ENCODE assay signal across 2 cellular contexts in the genomic region with DNA sequence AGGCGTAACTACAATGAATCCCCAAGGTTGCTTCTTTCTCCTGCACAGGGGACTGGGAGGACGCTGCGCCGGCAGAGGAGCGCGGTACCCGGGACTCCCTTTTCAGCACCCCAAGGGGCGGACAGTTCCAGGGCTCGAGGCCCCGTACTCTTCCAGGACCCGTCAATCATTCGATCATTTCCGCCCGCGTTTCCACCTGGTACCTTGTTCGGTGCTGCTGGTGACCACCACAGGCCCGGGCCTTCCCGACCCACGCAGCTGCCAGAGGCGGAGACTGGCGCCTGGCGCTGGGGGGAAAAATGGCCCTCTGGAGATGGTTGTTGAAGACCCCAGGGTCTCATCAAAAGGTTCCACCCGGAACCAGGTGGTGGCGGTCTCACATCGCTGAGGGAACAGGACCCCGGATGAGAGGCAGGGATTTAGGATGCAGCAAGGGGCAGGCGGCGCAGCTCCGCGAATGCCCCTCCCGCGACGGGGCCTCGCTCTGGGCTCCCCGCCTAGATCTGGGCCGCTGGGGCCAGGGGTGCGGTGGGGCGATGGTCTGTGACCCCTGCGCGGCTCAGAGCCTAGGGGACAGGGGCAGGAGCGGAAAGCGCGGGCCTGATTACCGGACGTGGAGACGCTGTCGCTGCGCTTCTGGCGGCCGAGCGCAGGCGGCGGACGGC.
TF ChIP-seq lines count a peak whose summit lies in the region.

No MANE protein-coding gene starts in this region.

TF ChIP-seq in GM23338, 12 proteins besides CTCF, POLR2A, EP300 and RAD21 (continued from another document):
- TF ChIP-seq, protein P1, sequence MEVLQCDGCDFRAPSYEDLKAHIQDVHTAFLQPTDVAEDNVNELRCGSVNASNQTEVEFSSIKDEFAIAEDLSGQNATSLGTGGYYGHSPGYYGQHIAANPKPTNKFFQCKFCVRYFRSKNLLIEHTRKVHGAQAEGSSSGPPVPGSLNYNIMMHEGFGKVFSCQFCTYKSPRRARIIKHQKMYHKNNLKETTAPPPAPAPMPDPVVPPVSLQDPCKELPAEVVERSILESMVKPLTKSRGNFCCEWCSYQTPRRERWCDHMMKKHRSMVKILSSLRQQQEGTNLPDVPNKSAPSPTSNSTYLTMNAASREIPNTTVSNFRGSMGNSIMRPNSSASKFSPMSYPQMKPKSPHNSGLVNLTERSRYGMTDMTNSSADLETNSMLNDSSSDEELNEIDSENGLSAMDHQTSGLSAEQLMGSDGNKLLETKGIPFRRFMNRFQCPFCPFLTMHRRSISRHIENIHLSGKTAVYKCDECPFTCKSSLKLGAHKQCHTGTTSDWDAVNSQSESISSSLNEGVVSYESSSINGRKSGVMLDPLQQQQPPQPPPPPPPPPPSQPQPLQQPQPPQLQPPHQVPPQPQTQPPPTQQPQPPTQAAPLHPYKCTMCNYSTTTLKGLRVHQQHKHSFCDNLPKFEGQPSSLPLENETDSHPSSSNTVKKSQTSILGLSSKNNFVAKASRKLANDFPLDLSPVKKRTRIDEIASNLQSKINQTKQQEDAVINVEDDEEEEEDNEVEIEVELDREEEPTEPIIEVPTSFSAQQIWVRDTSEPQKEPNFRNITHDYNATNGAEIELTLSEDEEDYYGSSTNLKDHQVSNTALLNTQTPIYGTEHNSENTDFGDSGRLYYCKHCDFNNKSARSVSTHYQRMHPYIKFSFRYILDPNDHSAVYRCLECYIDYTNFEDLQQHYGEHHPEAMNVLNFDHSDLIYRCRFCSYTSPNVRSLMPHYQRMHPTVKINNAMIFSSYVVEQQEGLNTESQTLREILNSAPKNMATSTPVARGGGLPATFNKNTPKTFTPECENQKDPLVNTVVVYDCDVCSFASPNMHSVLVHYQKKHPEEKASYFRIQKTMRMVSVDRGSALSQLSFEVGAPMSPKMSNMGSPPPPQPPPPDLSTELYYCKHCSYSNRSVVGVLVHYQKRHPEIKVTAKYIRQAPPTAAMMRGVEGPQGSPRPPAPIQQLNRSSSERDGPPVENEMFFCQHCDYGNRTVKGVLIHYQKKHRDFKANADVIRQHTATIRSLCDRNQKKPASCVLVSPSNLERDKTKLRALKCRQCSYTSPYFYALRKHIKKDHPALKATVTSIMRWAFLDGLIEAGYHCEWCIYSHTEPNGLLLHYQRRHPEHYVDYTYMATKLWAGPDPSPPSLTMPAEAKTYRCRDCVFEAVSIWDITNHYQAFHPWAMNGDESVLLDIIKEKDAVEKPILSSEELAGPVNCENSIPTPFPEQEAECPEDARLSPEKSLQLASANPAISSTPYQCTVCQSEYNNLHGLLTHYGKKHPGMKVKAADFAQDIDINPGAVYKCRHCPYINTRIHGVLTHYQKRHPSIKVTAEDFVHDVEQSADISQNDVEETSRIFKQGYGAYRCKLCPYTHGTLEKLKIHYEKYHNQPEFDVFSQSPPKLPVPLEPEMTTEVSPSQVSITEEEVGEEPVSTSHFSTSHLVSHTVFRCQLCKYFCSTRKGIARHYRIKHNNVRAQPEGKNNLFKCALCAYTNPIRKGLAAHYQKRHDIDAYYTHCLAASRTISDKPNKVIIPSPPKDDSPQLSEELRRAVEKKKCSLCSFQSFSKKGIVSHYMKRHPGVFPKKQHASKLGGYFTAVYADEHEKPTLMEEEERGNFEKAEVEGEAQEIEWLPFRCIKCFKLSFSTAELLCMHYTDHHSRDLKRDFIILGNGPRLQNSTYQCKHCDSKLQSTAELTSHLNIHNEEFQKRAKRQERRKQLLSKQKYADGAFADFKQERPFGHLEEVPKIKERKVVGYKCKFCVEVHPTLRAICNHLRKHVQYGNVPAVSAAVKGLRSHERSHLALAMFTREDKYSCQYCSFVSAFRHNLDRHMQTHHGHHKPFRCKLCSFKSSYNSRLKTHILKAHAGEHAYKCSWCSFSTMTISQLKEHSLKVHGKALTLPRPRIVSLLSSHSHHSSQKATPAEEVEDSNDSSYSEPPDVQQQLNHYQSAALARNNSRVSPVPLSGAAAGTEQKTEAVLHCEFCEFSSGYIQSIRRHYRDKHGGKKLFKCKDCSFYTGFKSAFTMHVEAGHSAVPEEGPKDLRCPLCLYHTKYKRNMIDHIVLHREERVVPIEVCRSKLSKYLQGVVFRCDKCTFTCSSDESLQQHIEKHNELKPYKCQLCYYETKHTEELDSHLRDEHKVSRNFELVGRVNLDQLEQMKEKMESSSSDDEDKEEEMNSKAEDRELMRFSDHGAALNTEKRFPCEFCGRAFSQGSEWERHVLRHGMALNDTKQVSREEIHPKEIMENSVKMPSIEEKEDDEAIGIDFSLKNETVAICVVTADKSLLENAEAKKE (CRISPR knock-in tag; IDR thresholded peaks at IDR 0.05): no peak
- TF ChIP-seq, protein P2, sequence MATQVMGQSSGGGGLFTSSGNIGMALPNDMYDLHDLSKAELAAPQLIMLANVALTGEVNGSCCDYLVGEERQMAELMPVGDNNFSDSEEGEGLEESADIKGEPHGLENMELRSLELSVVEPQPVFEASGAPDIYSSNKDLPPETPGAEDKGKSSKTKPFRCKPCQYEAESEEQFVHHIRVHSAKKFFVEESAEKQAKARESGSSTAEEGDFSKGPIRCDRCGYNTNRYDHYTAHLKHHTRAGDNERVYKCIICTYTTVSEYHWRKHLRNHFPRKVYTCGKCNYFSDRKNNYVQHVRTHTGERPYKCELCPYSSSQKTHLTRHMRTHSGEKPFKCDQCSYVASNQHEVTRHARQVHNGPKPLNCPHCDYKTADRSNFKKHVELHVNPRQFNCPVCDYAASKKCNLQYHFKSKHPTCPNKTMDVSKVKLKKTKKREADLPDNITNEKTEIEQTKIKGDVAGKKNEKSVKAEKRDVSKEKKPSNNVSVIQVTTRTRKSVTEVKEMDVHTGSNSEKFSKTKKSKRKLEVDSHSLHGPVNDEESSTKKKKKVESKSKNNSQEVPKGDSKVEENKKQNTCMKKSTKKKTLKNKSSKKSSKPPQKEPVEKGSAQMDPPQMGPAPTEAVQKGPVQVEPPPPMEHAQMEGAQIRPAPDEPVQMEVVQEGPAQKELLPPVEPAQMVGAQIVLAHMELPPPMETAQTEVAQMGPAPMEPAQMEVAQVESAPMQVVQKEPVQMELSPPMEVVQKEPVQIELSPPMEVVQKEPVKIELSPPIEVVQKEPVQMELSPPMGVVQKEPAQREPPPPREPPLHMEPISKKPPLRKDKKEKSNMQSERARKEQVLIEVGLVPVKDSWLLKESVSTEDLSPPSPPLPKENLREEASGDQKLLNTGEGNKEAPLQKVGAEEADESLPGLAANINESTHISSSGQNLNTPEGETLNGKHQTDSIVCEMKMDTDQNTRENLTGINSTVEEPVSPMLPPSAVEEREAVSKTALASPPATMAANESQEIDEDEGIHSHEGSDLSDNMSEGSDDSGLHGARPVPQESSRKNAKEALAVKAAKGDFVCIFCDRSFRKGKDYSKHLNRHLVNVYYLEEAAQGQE (IDR thresholded peaks at IDR 0.05; ENCODE audit: unreplicated experiment): peak; percentile 85
- TF ChIP-seq POLR2AphosphoS5 (IDR thresholded peaks at IDR 0.05; ENCODE audit: low read depth) (no peak), NANOG (IDR thresholded peaks at IDR 0.05; ENCODE audit: borderline replicate concordance) (no peak), ZNF114 (CRISPR knock-in tag; IDR thresholded peaks at IDR 0.05) (no peak), CREB1 (CRISPR knock-in tag; IDR thresholded peaks at IDR 0.05; ENCODE audit: low read depth) (no peak)
TF ChIP-seq in GM23338: peak in this region for 2.

TF ChIP-seq in WTC11, 78 proteins besides CTCF, POLR2A, EP300 and RAD21 (continued from another document and continues in another):
- TF ChIP-seq, protein P3, sequence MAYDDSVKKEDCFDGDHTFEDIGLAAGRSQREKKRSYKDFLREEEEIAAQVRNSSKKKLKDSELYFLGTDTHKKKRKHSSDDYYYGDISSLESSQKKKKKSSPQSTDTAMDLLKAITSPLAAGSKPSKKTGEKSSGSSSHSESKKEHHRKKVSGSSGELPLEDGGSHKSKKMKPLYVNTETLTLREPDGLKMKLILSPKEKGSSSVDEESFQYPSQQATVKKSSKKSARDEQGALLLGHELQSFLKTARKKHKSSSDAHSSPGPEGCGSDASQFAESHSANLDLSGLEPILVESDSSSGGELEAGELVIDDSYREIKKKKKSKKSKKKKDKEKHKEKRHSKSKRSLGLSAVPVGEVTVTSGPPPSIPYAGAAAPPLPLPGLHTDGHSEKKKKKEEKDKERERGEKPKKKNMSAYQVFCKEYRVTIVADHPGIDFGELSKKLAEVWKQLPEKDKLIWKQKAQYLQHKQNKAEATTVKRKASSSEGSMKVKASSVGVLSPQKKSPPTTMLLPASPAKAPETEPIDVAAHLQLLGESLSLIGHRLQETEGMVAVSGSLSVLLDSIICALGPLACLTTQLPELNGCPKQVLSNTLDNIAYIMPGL (CRISPR knock-in tag; IDR thresholded peaks at IDR 0.05): peak; percentile 72; the same call in 1 of the 2 replicates
- TF ChIP-seq FOXJ3 (CRISPR knock-in tag; IDR thresholded peaks at IDR 0.05; ENCODE audit: borderline replicate concordance) (no peak), NFATC4 (CRISPR knock-in tag; IDR thresholded peaks at IDR 0.05) (no peak), CREB1 (CRISPR knock-in tag; IDR thresholded peaks at IDR 0.05) (no peak), NR2C2 (CRISPR knock-in tag; IDR thresholded peaks at IDR 0.05) (no peak), ZNF671 (CRISPR knock-in tag; IDR thresholded peaks at IDR 0.05) (no peak), NR3C1 (CRISPR knock-in tag; conservative IDR thresholded peaks at IDR 0.05; ENCODE audit: low read depth) (no peak; the same call in 1 of the 2 replicates), SMAD4 (CRISPR knock-in tag; IDR thresholded peaks at IDR 0.05) (peak; percentile 39; the same call in 1 of the 2 replicates), RORB (CRISPR knock-in tag; IDR thresholded peaks at IDR 0.05) (no peak), TEAD1 (CRISPR knock-in tag; IDR thresholded peaks at IDR 0.05) (peak; percentile 77), MXD4 (CRISPR knock-in tag; IDR thresholded peaks at IDR 0.05; ENCODE audit: borderline replicate concordance) (no peak)
- TF ChIP-seq, protein P4, sequence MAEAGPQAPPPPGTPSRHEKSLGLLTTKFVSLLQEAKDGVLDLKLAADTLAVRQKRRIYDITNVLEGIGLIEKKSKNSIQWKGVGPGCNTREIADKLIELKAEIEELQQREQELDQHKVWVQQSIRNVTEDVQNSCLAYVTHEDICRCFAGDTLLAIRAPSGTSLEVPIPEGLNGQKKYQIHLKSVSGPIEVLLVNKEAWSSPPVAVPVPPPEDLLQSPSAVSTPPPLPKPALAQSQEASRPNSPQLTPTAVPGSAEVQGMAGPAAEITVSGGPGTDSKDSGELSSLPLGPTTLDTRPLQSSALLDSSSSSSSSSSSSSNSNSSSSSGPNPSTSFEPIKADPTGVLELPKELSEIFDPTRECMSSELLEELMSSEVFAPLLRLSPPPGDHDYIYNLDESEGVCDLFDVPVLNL (CRISPR knock-in tag; IDR thresholded peaks at IDR 0.05; ENCODE audit: borderline replicate concordance, low read depth): no peak
- TF ChIP-seq, protein P5, sequence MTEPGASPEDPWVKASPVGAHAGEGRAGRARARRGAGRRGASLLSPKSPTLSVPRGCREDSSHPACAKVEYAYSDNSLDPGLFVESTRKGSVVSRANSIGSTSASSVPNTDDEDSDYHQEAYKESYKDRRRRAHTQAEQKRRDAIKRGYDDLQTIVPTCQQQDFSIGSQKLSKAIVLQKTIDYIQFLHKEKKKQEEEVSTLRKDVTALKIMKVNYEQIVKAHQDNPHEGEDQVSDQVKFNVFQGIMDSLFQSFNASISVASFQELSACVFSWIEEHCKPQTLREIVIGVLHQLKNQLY (CRISPR knock-in tag; IDR thresholded peaks at IDR 0.05): no peak
- TF ChIP-seq, protein P6, sequence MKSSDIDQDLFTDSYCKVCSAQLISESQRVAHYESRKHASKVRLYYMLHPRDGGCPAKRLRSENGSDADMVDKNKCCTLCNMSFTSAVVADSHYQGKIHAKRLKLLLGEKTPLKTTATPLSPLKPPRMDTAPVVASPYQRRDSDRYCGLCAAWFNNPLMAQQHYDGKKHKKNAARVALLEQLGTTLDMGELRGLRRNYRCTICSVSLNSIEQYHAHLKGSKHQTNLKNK (CRISPR knock-in tag; IDR thresholded peaks at IDR 0.05): no peak
- TF ChIP-seq, protein P7, sequence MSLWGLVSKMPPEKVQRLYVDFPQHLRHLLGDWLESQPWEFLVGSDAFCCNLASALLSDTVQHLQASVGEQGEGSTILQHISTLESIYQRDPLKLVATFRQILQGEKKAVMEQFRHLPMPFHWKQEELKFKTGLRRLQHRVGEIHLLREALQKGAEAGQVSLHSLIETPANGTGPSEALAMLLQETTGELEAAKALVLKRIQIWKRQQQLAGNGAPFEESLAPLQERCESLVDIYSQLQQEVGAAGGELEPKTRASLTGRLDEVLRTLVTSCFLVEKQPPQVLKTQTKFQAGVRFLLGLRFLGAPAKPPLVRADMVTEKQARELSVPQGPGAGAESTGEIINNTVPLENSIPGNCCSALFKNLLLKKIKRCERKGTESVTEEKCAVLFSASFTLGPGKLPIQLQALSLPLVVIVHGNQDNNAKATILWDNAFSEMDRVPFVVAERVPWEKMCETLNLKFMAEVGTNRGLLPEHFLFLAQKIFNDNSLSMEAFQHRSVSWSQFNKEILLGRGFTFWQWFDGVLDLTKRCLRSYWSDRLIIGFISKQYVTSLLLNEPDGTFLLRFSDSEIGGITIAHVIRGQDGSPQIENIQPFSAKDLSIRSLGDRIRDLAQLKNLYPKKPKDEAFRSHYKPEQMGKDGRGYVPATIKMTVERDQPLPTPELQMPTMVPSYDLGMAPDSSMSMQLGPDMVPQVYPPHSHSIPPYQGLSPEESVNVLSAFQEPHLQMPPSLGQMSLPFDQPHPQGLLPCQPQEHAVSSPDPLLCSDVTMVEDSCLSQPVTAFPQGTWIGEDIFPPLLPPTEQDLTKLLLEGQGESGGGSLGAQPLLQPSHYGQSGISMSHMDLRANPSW (CRISPR knock-in tag; conservative IDR thresholded peaks at IDR 0.05; ENCODE audit: low read depth): no peak; the same call in 1 of the 2 replicates
- TF ChIP-seq, protein P8, sequence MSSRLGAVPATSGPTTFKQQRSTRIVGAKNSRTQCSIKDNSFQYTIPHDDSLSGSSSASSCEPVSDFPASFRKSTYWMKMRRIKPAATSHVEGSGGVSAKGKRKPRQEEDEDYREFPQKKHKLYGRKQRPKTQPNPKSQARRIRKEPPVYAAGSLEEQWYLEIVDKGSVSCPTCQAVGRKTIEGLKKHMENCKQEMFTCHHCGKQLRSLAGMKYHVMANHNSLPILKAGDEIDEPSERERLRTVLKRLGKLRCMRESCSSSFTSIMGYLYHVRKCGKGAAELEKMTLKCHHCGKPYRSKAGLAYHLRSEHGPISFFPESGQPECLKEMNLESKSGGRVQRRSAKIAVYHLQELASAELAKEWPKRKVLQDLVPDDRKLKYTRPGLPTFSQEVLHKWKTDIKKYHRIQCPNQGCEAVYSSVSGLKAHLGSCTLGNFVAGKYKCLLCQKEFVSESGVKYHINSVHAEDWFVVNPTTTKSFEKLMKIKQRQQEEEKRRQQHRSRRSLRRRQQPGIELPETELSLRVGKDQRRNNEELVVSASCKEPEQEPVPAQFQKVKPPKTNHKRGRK (CRISPR knock-in tag; IDR thresholded peaks at IDR 0.05; ENCODE audit: borderline replicate concordance): no peak
- TF ChIP-seq, protein P9, sequence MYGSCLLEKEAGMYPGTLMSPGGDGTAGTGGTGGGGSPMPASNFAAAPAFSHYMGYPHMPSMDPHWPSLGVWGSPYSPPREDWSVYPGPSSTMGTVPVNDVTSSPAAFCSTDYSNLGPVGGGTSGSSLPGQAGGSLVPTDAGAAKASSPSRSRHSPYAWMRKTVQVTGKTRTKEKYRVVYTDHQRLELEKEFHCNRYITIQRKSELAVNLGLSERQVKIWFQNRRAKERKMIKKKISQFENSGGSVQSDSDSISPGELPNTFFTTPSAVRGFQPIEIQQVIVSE (CRISPR knock-in tag; IDR thresholded peaks at IDR 0.05; ENCODE audit: borderline replicate concordance): no peak
